9 cellular contexts compared by ENCODE assay signal in genomic region chr1:204348722-204349121, GRCh38. TPM values are rescaled to one million over a fixed set of nuclear protein-coding genes. Genes with fewer than 3 reads are reported as not detected.
DNase-seq lines count a peak whose midpoint lies in the region; ATAC-seq and TF ChIP-seq lines count a peak whose summit lies in the region.
"Had no signal": no experiment of that assay in that cellular context is flagged by ENCODE, and none has a peak within 500 bp of the region (broad histone marks: within the 10 kb centered on the region; RNA-seq: fewer than 3 reads in every experiment).

No MANE protein-coding gene starts in this region.

- no peak overlapping the region for H3K23ac ChIP-seq in neuronal stem cell (ENCODE audit: low read depth, low read length, poor library complexity)

- ATAC-seq in GM18520 (IDR thresholded peaks at IDR 0.05; ENCODE audit: unreplicated experiment) = no peak
- ATAC-seq: activated CD4-positive, CD25-positive, alpha-beta regulatory T cell treated with anti-CD3 and anti-CD28 coated beads, Interleukin-2, amount 50 U/mL, for 24 hours had no signal

- H2BK5ac ChIP-seq in neuronal stem cell (ENCODE audit: low read length) = no peak overlapping the region

- H3K4ac ChIP-seq in neuronal stem cell (ENCODE audit: low read length) = no peak overlapping the region

- H3K9ac ChIP-seq in neuronal stem cell (ENCODE audit: low read depth, low read length, poor library complexity) = no peak overlapping the region

- H3K27me3 ChIP-seq in BE2C = no peaks in the 10 kb centered on the region
- peaks cover 0 to 13% (median 0%) of the 10 kb centered on the region in 3 experiments for H3K27me3 ChIP-seq in neuronal stem cell (ENCODE audit: control insufficient read depth in 3 of 3, insufficient read depth in 3 of 3, low read depth in 1 of 3, low read length in 3 of 3)

- H3K27ac ChIP-seq in neuronal stem cell (replicated peaks; ENCODE audit: low read length) = no peak overlapping the region

- H3K9me3 ChIP-seq in BE2C (no peaks in the 10 kb centered on the region), neuronal stem cell (replicated peaks in 1 of 2; ENCODE audit: control insufficient read depth in 2 of 2, insufficient read depth in 1 of 2, low read depth in 1 of 2, low read length in 2 of 2) (no peaks in the 10 kb centered on the region)

- TF ChIP-seq CTCF in BE2C (IDR thresholded peaks at IDR 0.05; ENCODE audit: low read depth, low read length) = no peak
- TF ChIP-seq CTCF in foreskin fibroblast (IDR thresholded peaks at IDR 0.05; ENCODE audit: low read depth, low read length) = no peak

- H2BK120ac ChIP-seq in neuronal stem cell (ENCODE audit: low read depth, low read length) = no peak overlapping the region

- no peaks in the 10 kb centered on the region for H3K36me3 ChIP-seq in BE2C
- no peaks in the 10 kb centered on the region for H3K36me3 ChIP-seq in neuronal stem cell (replicated peaks in 1 of 2; ENCODE audit: control insufficient read depth in 2 of 2, insufficient read depth in 2 of 2, low read length in 2 of 2)

- no CpG with 5 or more reads among the region's 6 CpGs for WGBS in neuronal stem cell (ENCODE audit: extremely low coverage in 2 of 2, insufficient read length in 2 of 2, insufficient replicate concordance in 1 of 2), 2 donors

- H2AFZ ChIP-seq in neuronal stem cell (ENCODE audit: low read length) = peak overlapping the region; percentile 1

- no peak overlapping the region for H3K4me2 ChIP-seq in neuronal stem cell (ENCODE audit: insufficient read depth, low read length, poor library complexity, severe bottlenecking)

- peaks cover 52% of the 10 kb centered on the region for H3K4me1 ChIP-seq in BE2C
- H3K4me1 ChIP-seq in neuronal stem cell (ENCODE audit: control insufficient read depth in 2 of 2, insufficient read depth in 1 of 2, low read depth in 1 of 2, low read length in 2 of 2) = peaks cover 15 to 50% of the 10 kb centered on the region in 2 donors

- no peak overlapping the region for H2BK12ac ChIP-seq in neuronal stem cell (ENCODE audit: low read length)

- no peak overlapping the region for H2AK5ac ChIP-seq in neuronal stem cell (ENCODE audit: low read depth, low read length)

- no peak overlapping the region for H3K18ac ChIP-seq in neuronal stem cell (ENCODE audit: low read length)

- H3K79me1 ChIP-seq in neuronal stem cell (ENCODE audit: low read depth, low read length) = no peaks in the 10 kb centered on the region

- no peak overlapping the region for H2BK15ac ChIP-seq in neuronal stem cell (ENCODE audit: low read length)

- H4K8ac ChIP-seq in neuronal stem cell (ENCODE audit: low read depth, low read length) = no peak overlapping the region

- DNase-seq in BE2C (peak; percentile 83), RPMI7951 (ENCODE audit: low read depth) (peak; percentile 82), foreskin fibroblast (peak; percentile 42 to 70), neuronal stem cell (ENCODE audit: low spot score) (no peak), NCI-H1930 (lab: John Stamatoyannopoulos, UW) (no peak), RPMI8226 (no peak), A172 (ENCODE audit: low spot score) (no peak)

- no peak overlapping the region for H4K91ac ChIP-seq in neuronal stem cell (ENCODE audit: low read depth, low read length, poor library complexity)

- H3K14ac ChIP-seq in neuronal stem cell (ENCODE audit: low read length) = no peak overlapping the region

- 0 out of 2 replicates have a peak overlapping the region, but pooled peaks have one; percentile 1 for H3K4me3 ChIP-seq in BE2C (ENCODE audit: low read depth, low read length)
- H3K4me3 ChIP-seq in foreskin fibroblast (ENCODE audit: low read depth in 1 of 2, low read length in 2 of 2) = no peak overlapping the region
- H3K4me3 ChIP-seq in neuronal stem cell (ENCODE audit: low read length in 2 of 2) = peak overlapping the region; percentile 21 to 38

RNA-seq across cellular contexts. Expression of gene PLEKHA6, which starts 11.0 kb away (rescaled TPM):
- polyA plus RNA-seq in BE2C (2012; ENCODE audit: insufficient read depth, insufficient read length, low read depth) = 47.9 TPM
- total RNA-seq in RPMI7951 (2014; rRNA removed; shearing (Covaris generic)) = 0.68 and 0.72 TPM in 2 replicates
- polyA plus RNA-seq in neuronal stem cell (2013, experiment 1 of 2) = 0.49 TPM
- polyA plus RNA-seq in neuronal stem cell (2013, experiment 2 of 2) = 0.48 TPM
- 0.02 and 0.17 TPM in 2 replicates for total RNA-seq in A172 (2014; rRNA removed; shearing (Covaris generic))

Comparison
In these comparisons a context has a peak if more than half of its experiments do, and no peak if none do; other contexts are left out.
1. DNase-seq: peak in BE2C (single experiment), RPMI7951 (single experiment) and foreskin fibroblast (2 of 2); none in neuronal stem cell (single experiment), NCI-H1930 (0 of 2), RPMI8226 (single experiment) and A172 (single experiment).
2. H3K4me3 ChIP-seq: peak in BE2C (single experiment) and neuronal stem cell (2 of 2); none in foreskin fibroblast (0 of 2).